ENCODE assay signal across 13 cellular contexts in genomic region chr18:32956591-32957310, GRCh38.
DNase-seq lines count a peak whose midpoint lies in the region; ATAC-seq and TF ChIP-seq lines count a peak whose summit lies in the region.
"Had no signal": no experiment of that assay in that cellular context is flagged by ENCODE, and none has a peak within 500 bp of the region (broad histone marks: within the 10 kb centered on the region; RNA-seq: fewer than 3 reads in every experiment).

No MANE protein-coding gene starts in this region.

- H4K91ac ChIP-seq in IMR-90 (ENCODE audit: insufficient read depth, low read depth, low read length), result no peak overlapping the region

- no peak overlapping the region for H4K8ac ChIP-seq in IMR-90 (ENCODE audit: low read depth in 2 of 2, low read length in 2 of 2)

- no peak for TF ChIP-seq RAD21 in IMR-90 (IDR thresholded peaks at IDR 0.05; ENCODE audit: low read length)

- H3K56ac ChIP-seq in IMR-90 (ENCODE audit: extremely low read depth, insufficient read depth, low read length), result no peak overlapping the region

- in situ Hi-C loops in IMR-90 (cut with MboI; ENCODE audit: low sequenced_read_pairs), result no loop called here

- no peak overlapping the region for H3K9ac ChIP-seq in IMR-90 (ENCODE audit: low read depth, low read length)
- H3K9ac ChIP-seq in smooth muscle cell (ENCODE audit: low read depth), result no peak overlapping the region

- no peak overlapping the region for H3K18ac ChIP-seq in IMR-90 (ENCODE audit: low read depth, low read length)

- dilution Hi-C loops in IMR-90 (cut with HindIII; ENCODE audit: low sequenced_read_pairs, unreplicated experiment), result no loop called here

- no peak overlapping the region for H2BK15ac ChIP-seq in IMR-90 (ENCODE audit: low read depth, low read length)

- H3K4me2 ChIP-seq in IMR-90 (ENCODE audit: low read depth, low read length), result no peak overlapping the region
- peak overlapping the region; percentile 65 for H3K4me2 ChIP-seq in smooth muscle cell

- intact Hi-C loops in IMR-90 (cut with micrococcal nuclease), result no loop called here

- no peak overlapping the region for H3K14ac ChIP-seq in IMR-90 (replicated peaks; ENCODE audit: low read depth, low read length)

- no peak overlapping the region for H2AK9ac ChIP-seq in IMR-90 (replicated peaks; ENCODE audit: low read depth, low read length, poor library complexity)

- no peak overlapping the region for H3K4ac ChIP-seq in IMR-90 (ENCODE audit: low read depth, low read length)

- H3K27ac ChIP-seq in IMR-90 (ENCODE audit: insufficient read depth, low read length), result no peak overlapping the region
- peak overlapping the region; percentile 30 for H3K27ac ChIP-seq in smooth muscle cell (ENCODE audit: low read depth)
- H3K27ac ChIP-seq: skin epidermis had no signal

- no peaks in the 10 kb centered on the region for H3K27me3 ChIP-seq in IMR-90 (ENCODE audit: control insufficient read depth, insufficient read depth, low read length)
- no peaks in the 10 kb centered on the region for H3K27me3 ChIP-seq in smooth muscle cell (ENCODE audit: low read depth)

- H2BK5ac ChIP-seq in IMR-90 (ENCODE audit: low read depth, low read length, poor library complexity, severe bottlenecking), result no peak overlapping the region

- H2AFZ ChIP-seq in IMR-90 (replicated peaks; ENCODE audit: low read length, poor library complexity) (no peak overlapping the region), smooth muscle cell (ENCODE audit: low read depth) (no peak overlapping the region)

- H2AK5ac ChIP-seq in IMR-90 (ENCODE audit: low read depth, low read length), result no peak overlapping the region

- no peak for TF ChIP-seq POLR2A in IMR-90 (IDR thresholded peaks at IDR 0.05; ENCODE audit: low read depth, low read length)

- H3F3A ChIP-seq in smooth muscle cell (ENCODE audit: low read depth), result no peaks in the 10 kb centered on the region

- ATAC-seq in IMR-90 (ENCODE audit: low read depth) (no peak), GM21360 (IDR thresholded peaks at IDR 0.05; ENCODE audit: unreplicated experiment) (no peak), GM18520 (IDR thresholded peaks at IDR 0.05; ENCODE audit: unreplicated experiment) (no peak), HG02623 (IDR thresholded peaks at IDR 0.05; ENCODE audit: unreplicated experiment) (no peak)

- WGBS in IMR-90 (ENCODE audit: extremely low coverage in 2 of 2, insufficient read length in 1 of 2), 2 experiments, result no CpG with 5 or more reads among the region's 3 CpGs
- WGBS in smooth muscle cell (ENCODE audit: low lambda C conversion rate), result 49% methylated on average over 3 of the region's 3 CpGs

- H2BK20ac ChIP-seq in IMR-90 (ENCODE audit: low read depth, low read length), result no peak overlapping the region

- H3K4me1 ChIP-seq in IMR-90 (ENCODE audit: control insufficient read depth, insufficient read depth, low read length) (no peaks in the 10 kb centered on the region), smooth muscle cell (ENCODE audit: low read depth) (no peaks in the 10 kb centered on the region)

- no peak overlapping the region for H3K23ac ChIP-seq in IMR-90 (ENCODE audit: low read depth, low read length)

- H3K79me2 ChIP-seq in smooth muscle cell (ENCODE audit: low read depth), result no peaks in the 10 kb centered on the region

- CTCF ChIA-PET in IMR-90 (lab: Yijun Ruan, JAX), result interaction anchor here (0.6 kb wide), 1 partner anchor 986 kb away, joined by 5 read pairs; no protein-coding TSS in a partner anchor

- H3K4me3 ChIP-seq in IMR-90 (ENCODE audit: insufficient read depth, low read depth, low read length) (no peak overlapping the region), smooth muscle cell (no peak overlapping the region)
- H3K4me3 ChIP-seq: skin epidermis had no signal

- no peaks in the 10 kb centered on the region for H3K79me1 ChIP-seq in IMR-90 (ENCODE audit: low read depth in 1 of 2, low read length in 2 of 2)

- H3K9me1 ChIP-seq in IMR-90 (ENCODE audit: insufficient read depth, low read length), result no peaks in the 10 kb centered on the region

- H2BK120ac ChIP-seq in IMR-90 (ENCODE audit: low read depth, low read length), result no peak overlapping the region

- H3K36me3 ChIP-seq in IMR-90 (ENCODE audit: control insufficient read depth, insufficient read depth, low read length) (no peaks in the 10 kb centered on the region), smooth muscle cell (ENCODE audit: low read depth) (no peaks in the 10 kb centered on the region)

- H3K9me3 ChIP-seq in IMR-90 (ENCODE audit: control insufficient read depth, insufficient read depth, low read length), result no peaks in the 10 kb centered on the region
- no peaks in the 10 kb centered on the region for H3K9me3 ChIP-seq in smooth muscle cell (replicated peaks; ENCODE audit: low read depth)

- no peaks in the 10 kb centered on the region for H4K20me1 ChIP-seq in IMR-90 (ENCODE audit: insufficient read depth, low read length)
- H4K20me1 ChIP-seq in smooth muscle cell (ENCODE audit: low read depth), result no peaks in the 10 kb centered on the region

- H4K5ac ChIP-seq in IMR-90 (ENCODE audit: low read depth, low read length), result no peak overlapping the region

- DNase-seq in IMR-90, result peak; percentile 18
- DNase-seq in amniotic epithelial cell (ENCODE audit: low read depth), result peak; percentile 56
- DNase-seq in glomerular visceral epithelial cell (ENCODE audit: extremely low spot score), result peak; percentile 7
- DNase-seq in smooth muscle cell (lab: John Stamatoyannopoulos, UW; ENCODE audit: unreplicated experiment), result no peak
- DNase-seq in GM10266 (ENCODE audit: extremely low spot score), result no peak
- DNase-seq: activated CD4-positive, CD25-positive, alpha-beta regulatory T cell treated with anti-CD3 and anti-CD28 coated beads, Interleukin-2, amount 50 U/mL, for 72 hours; DMS 273 treated with DMSO at 0.1 percent for 48 hours; midbrain; NCI-H2029 had no signal

- POLR2A ChIA-PET in IMR-90 (lab: Charles Lee; ENCODE audit: unreplicated experiment), result no interaction called here

- TF ChIP-seq CTCF in IMR-90 (conservative IDR thresholded peaks at IDR 0.05; ENCODE audit: low read depth, low read length), result 0 out of 2 replicates have a peak, but pooled peaks have one; percentile 4
- peak; percentile 30 for TF ChIP-seq CTCF in smooth muscle cell (IDR thresholded peaks at IDR 0.05; ENCODE audit: borderline replicate concordance, insufficient read depth, poor library complexity, severe bottlenecking)
- TF ChIP-seq CTCF in GM10266 (IDR thresholded peaks at IDR 0.05; ENCODE audit: control insufficient read depth, insufficient read depth, low read depth, missing control alignments), result no peak

- BruUV-seq in IMR-90 (replicated peaks; lab: Mats Ljungman, UMichigan), result no TSS peak

TF ChIP-seq in IMR-90, 13 proteins besides CTCF, POLR2A, EP300 and RAD21:
- TF ChIP-seq MXI1 (IDR thresholded peaks at IDR 0.05; ENCODE audit: borderline replicate concordance, low read depth, low read length) (no peak), RCOR1 (IDR thresholded peaks at IDR 0.05; ENCODE audit: insufficient replicate concordance, low read length) (no peak), MAZ (IDR thresholded peaks at IDR 0.05; ENCODE audit: borderline replicate concordance, low read depth, low read length) (no peak)

Comparison
In these comparisons a context has a peak if more than half of its experiments do, and no peak if none do; other contexts are left out.
1. DNase-seq: peak in IMR-90 (single experiment), amniotic epithelial cell (single experiment) and glomerular visceral epithelial cell (single experiment); none in smooth muscle cell (single experiment) and GM10266 (single experiment).